Comparison of ENCODE assay signal across 1 cellular context in the genomic region with DNA sequence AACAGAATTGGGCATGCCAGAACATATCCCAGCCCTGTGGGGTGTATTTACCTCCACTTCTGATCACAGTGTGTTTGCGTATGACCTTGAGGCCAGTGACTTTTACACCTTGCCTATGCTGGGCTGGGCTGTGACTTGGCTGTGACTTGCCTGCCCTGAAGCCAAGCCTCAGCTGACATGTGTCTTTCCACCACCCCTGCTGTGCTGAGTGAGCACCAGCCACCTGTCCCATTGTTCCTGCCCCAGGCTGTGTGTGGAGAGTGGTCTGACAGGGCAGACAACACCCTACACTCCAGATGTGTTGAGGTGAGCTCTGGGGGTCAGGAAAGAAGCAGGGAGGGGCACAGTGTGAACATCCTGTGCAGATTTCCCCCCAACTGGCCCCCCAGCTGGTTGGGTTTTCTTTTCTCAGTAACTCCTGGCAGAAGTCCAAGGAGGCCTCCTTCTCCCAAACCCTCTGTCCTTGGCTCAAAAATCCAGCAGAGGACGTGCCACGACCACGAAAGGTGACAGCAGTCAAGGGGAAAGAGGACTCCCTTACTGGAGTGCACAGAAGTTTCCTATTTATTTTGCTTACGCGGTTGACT.
TF ChIP-seq lines count a peak whose summit lies in the region.

No MANE protein-coding gene starts in this region.

TF ChIP-seq in H1, 55 proteins besides CTCF, POLR2A, EP300 and RAD21 (continued from another document):
- TF ChIP-seq, protein P1, sequence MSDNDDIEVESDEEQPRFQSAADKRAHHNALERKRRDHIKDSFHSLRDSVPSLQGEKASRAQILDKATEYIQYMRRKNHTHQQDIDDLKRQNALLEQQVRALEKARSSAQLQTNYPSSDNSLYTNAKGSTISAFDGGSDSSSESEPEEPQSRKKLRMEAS (IDR thresholded peaks at IDR 0.05) = peak; percentile 83
- TF ChIP-seq SIN3A (conservative IDR thresholded peaks at IDR 0.05 in 1 of 2, IDR thresholded peaks at IDR 0.05 in 1 of 2; ENCODE audit: low read depth in 1 of 2, low read length in 2 of 2) = peak in 1 of 2 experiments; percentile 46; a peak in 1 of 4 replicates
